25 cellular contexts compared by ENCODE assay signal in genomic region chr15:101322849-101323477, GRCh38.
"Had no signal": no experiment of that assay in that cellular context is flagged by ENCODE, and none has a peak within 500 bp of the region (broad histone marks: within the 10 kb centered on the region; RNA-seq: fewer than 3 reads in every experiment).

No MANE protein-coding gene starts in this region.

- H3K9me3 ChIP-seq: adrenal gland, body of pancreas, pancreas, prostate gland, sigmoid colon, thoracic aorta had no signal

- H3K4me1 ChIP-seq: adrenal gland, body of pancreas, pancreas, prostate gland, sigmoid colon had no signal

- H3K4me3 ChIP-seq: adrenal gland, body of pancreas, pancreas, prostate gland, sigmoid colon, thoracic aorta had no signal

- H3K36me3 ChIP-seq: adrenal gland, pancreas, prostate gland, sigmoid colon, thoracic aorta had no signal

- H3K27me3 ChIP-seq: adrenal gland, body of pancreas, pancreas had no signal

- H3K36me3 Mint-ChIP-seq: activated naive CD4-positive, alpha-beta T cell treated with anti-CD3 and anti-CD28 coated beads, Interleukin-2, amount 50 U/mL, for 72 hours; mesothelial cell of epicardium; stimulated activated memory B cell treated with anti-CD40 and anti-IgM and Interleukin-4, amounts not matched to agents 10 μg/mL and 1 μg/mL and 100 μg/mL, for 72 hours had no signal

- H3K27ac Mint-ChIP-seq: activated T-cell treated with anti-CD3 and anti-CD28 coated beads, Interleukin-2, amount 50 U/mL, for 72 hours; mesothelial cell of epicardium; naive B cell; nephron progenitor cell; stimulated activated memory B cell treated with anti-CD40 and anti-IgM and Interleukin-4, amounts not matched to agents 10 μg/mL and 1 μg/mL and 100 μg/mL, for 72 hours had no signal

- H3K4me3 Mint-ChIP-seq: activated T-cell treated with anti-CD3 and anti-CD28 coated beads, Interleukin-2, amount 50 U/mL, for 72 hours; mesothelial cell of epicardium; naive B cell; nephron progenitor cell; stimulated activated memory B cell treated with anti-CD40 and anti-IgM and Interleukin-4, amounts not matched to agents 10 μg/mL and 1 μg/mL and 100 μg/mL, for 72 hours had no signal

- DNase-seq: activated naive CD4-positive, alpha-beta T cell; aorta; dermis blood vessel endothelial cell; effector CD4-positive, alpha-beta T cell; left cardiac atrium; naive B cell; nephron progenitor cell; pancreas; retina; sigmoid colon; small intestine; stimulated activated CD4-positive, alpha-beta T cell treated with anti-CD3 and anti-CD28 coated beads, Interleukin-1b, Interleukin-23, amount 100 ng/mL, for 48 hours; stimulated activated CD4-positive, alpha-beta T cell treated with anti-CD3 and anti-CD28 coated beads, Interleukin-4, amount 100 ng/mL, for 4 hours; stimulated activated CD8-positive, alpha-beta memory T cell treated with anti-CD3 and anti-CD28 coated beads, Interleukin-4, amount 100 ng/mL, for 48 hours; trophoblast cell had no signal

- H3K4me1 Mint-ChIP-seq: mesothelial cell of epicardium had no signal

- H3K27ac ChIP-seq: adrenal gland, body of pancreas, epithelial cell of prostate, pancreas, prostate gland, sigmoid colon, thoracic aorta, VCaP had no signal

- ATAC-seq: activated naive CD4-positive, alpha-beta T cell treated with anti-CD3 and anti-CD28 coated beads, Interleukin-2, amount 50 U/mL, for 72 hours; body of pancreas; left cardiac atrium; pancreas; stimulated activated memory B cell treated with anti-CD40 and anti-IgM and Interleukin-4, amounts not matched to agents 10 μg/mL and 1 μg/mL and 100 μg/mL, for 72 hours had no signal

- H3K9me3 Mint-ChIP-seq: activated naive CD4-positive, alpha-beta T cell treated with anti-CD3 and anti-CD28 coated beads, Interleukin-2, amount 50 U/mL, for 72 hours; activated T-cell treated with anti-CD3 and anti-CD28 coated beads, Interleukin-2, amount 50 U/mL, for 72 hours; mesothelial cell of epicardium; naive B cell; nephron progenitor cell; stimulated activated memory B cell treated with anti-CD40 and anti-IgM and Interleukin-4, amounts not matched to agents 10 μg/mL and 1 μg/mL and 100 μg/mL, for 72 hours had no signal
